ENCODE assay signal across 11 cellular contexts in the genomic region with DNA sequence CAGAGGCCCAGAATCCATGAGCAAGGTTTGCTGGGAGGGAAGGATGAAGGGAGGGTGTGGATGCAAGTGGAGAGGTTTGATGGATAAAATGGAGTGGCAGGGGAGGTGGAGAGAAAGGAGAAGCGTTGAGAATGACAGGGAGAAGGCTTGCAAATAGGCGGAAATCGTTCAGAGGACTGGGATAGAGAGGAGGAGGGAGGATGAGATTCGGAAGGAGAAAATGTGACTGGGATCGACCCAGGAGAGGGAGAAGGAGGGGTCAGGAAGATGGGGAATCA. TPM values are rescaled to one million over a fixed set of nuclear protein-coding genes. Genes with fewer than 3 reads are reported as not detected.
DNase-seq lines count a peak whose midpoint lies in the region; ATAC-seq and TF ChIP-seq lines count a peak whose summit lies in the region.
"Had no signal": no experiment of that assay in that cellular context is flagged by ENCODE, and none has a peak within 500 bp of the region (broad histone marks: within the 10 kb centered on the region; RNA-seq: fewer than 3 reads in every experiment).

No MANE protein-coding gene starts in this region.

- CTCF ChIA-PET in WTC11 (lab: Charles Lee) = interaction anchor here (1.3 to 1.7 kb wide), 4 partner anchors 11 to 139 kb away, joined by 3 to 7 read pairs (median 6); no protein-coding TSS in a partner anchor
- CTCF ChIA-PET in activated CD8-positive, alpha-beta T cell treated with anti-CD3 and anti-CD28 coated beads, Interleukin-2, amount 10 ng/mL, durations not matched to agents 7 days and 5 days (lab: Charles Lee) = no interaction called here

- DNase-seq in NCI-H2107 treated with DMSO at 0.1 percent for 48 hours (lab: John Stamatoyannopoulos, UW; ENCODE audit: unreplicated experiment) (peak; percentile 54), NCI-H2107 (lab: John Stamatoyannopoulos, UW) (no peak), WTC11 (ENCODE audit: low spot score) (no peak), smooth muscle cell (lab: John Stamatoyannopoulos, UW; ENCODE audit: unreplicated experiment) (no peak)
- DNase-seq in activated CD8-positive, alpha-beta T cell treated with anti-CD3 and anti-CD28 coated beads, Interleukin-2, amount 10 ng/mL, durations not matched to agents 7 days and 5 days = no peak
- DNase-seq: activated CD8-positive, alpha-beta memory T cell treated with anti-CD3 and anti-CD28 coated beads for 24 hours; NK-92 treated with Interleukin-12 subunit alpha and Interleukin-12 subunit beta, amount 100 ng/mL, for 24 hours had no signal

- no peak for ATAC-seq in WTC11
- no peak for ATAC-seq in activated CD8-positive, alpha-beta T cell treated with anti-CD3 and anti-CD28 coated beads, Interleukin-2, amount 10 ng/mL, durations not matched to agents 7 days and 5 days
- ATAC-seq in HG03432 (IDR thresholded peaks at IDR 0.05; ENCODE audit: unreplicated experiment) = no peak
- no peak for ATAC-seq in GM21529 (IDR thresholded peaks at IDR 0.05; ENCODE audit: unreplicated experiment)

- peaks cover 41% of the 10 kb centered on the region for H3K27me3 Mint-ChIP-seq in WTC11 (ENCODE audit: low read depth)
- H3K27me3 Mint-ChIP-seq in activated CD8-positive, alpha-beta T cell treated with anti-CD3 and anti-CD28 coated beads, Interleukin-2, amount 10 ng/mL, durations not matched to agents 7 days and 5 days (ENCODE audit: low read depth) = peaks cover 56% of the 10 kb centered on the region

- peaks cover 28% of the 10 kb centered on the region for H3K27me3 ChIP-seq in smooth muscle cell (ENCODE audit: low read depth)

- H3K27ac Mint-ChIP-seq in WTC11 = no peak overlapping the region
- no peak overlapping the region for H3K27ac Mint-ChIP-seq in activated CD8-positive, alpha-beta T cell treated with anti-CD3 and anti-CD28 coated beads, Interleukin-2, amount 10 ng/mL, durations not matched to agents 7 days and 5 days

- POLR2A ChIA-PET in WTC11 (lab: Charles Lee) = interaction anchor here (0.6 kb wide), 1 partner anchor 198 kb away, joined by 3 read pairs; no protein-coding TSS in a partner anchor
- POLR2A ChIA-PET in activated CD8-positive, alpha-beta T cell treated with anti-CD3 and anti-CD28 coated beads, Interleukin-2, amount 10 ng/mL, durations not matched to agents 7 days and 5 days (lab: Charles Lee) = no interaction called here

- no peak overlapping the region for H3K9ac ChIP-seq in smooth muscle cell (ENCODE audit: low read depth)

- H3K4me3 Mint-ChIP-seq in WTC11 = peak overlapping the region; percentile 82
- H3K4me3 Mint-ChIP-seq in activated CD8-positive, alpha-beta T cell treated with anti-CD3 and anti-CD28 coated beads, Interleukin-2, amount 10 ng/mL, durations not matched to agents 7 days and 5 days = no peak overlapping the region

- WGBS in smooth muscle cell (ENCODE audit: low lambda C conversion rate) = 21% methylated on average over 5 of the region's 5 CpGs

- peaks cover 15% of the 10 kb centered on the region for H3K4me1 Mint-ChIP-seq in WTC11
- H3K4me1 Mint-ChIP-seq in activated CD8-positive, alpha-beta T cell treated with anti-CD3 and anti-CD28 coated beads, Interleukin-2, amount 10 ng/mL, durations not matched to agents 7 days and 5 days (ENCODE audit: low read depth) = peaks cover 8% of the 10 kb centered on the region

- peaks cover 20% of the 10 kb centered on the region for H3K9me3 Mint-ChIP-seq in WTC11
- H3K9me3 Mint-ChIP-seq in activated CD8-positive, alpha-beta T cell treated with anti-CD3 and anti-CD28 coated beads, Interleukin-2, amount 10 ng/mL, durations not matched to agents 7 days and 5 days (ENCODE audit: insufficient read depth) = peaks cover 17% of the 10 kb centered on the region

- peaks cover 4% of the 10 kb centered on the region for H3K36me3 Mint-ChIP-seq in WTC11
- H3K36me3 Mint-ChIP-seq in activated CD8-positive, alpha-beta T cell treated with anti-CD3 and anti-CD28 coated beads, Interleukin-2, amount 10 ng/mL, durations not matched to agents 7 days and 5 days (ENCODE audit: low read depth) = no peaks in the 10 kb centered on the region

- no peaks in the 10 kb centered on the region for H3K9me3 ChIP-seq in smooth muscle cell (replicated peaks; ENCODE audit: low read depth)

- H2AFZ ChIP-seq in smooth muscle cell (ENCODE audit: low read depth) = peak overlapping the region; percentile 19

- no peaks in the 10 kb centered on the region for H3F3A ChIP-seq in smooth muscle cell (ENCODE audit: low read depth)

- no peak for TF ChIP-seq CTCF in WTC11 (IDR thresholded peaks at IDR 0.05)
- TF ChIP-seq CTCF in smooth muscle cell (IDR thresholded peaks at IDR 0.05; ENCODE audit: borderline replicate concordance, insufficient read depth, poor library complexity, severe bottlenecking) = no peak

- no peaks in the 10 kb centered on the region for H3K36me3 ChIP-seq in smooth muscle cell (ENCODE audit: low read depth)

- H3K27ac ChIP-seq in smooth muscle cell (ENCODE audit: low read depth) = no peak overlapping the region

- H3K4me3 ChIP-seq in iPS-11a (ENCODE audit: low read depth, low read length) (peak overlapping the region; percentile 67), smooth muscle cell (peak overlapping the region; percentile 47)
- H3K4me3 ChIP-seq: GM12878 had no signal

- peak overlapping the region; percentile 88 for H3K4me2 ChIP-seq in smooth muscle cell

- H4K20me1 ChIP-seq in smooth muscle cell (ENCODE audit: low read depth) = no peaks in the 10 kb centered on the region

- no peaks in the 10 kb centered on the region for H3K79me2 ChIP-seq in smooth muscle cell (ENCODE audit: low read depth)

- no peaks in the 10 kb centered on the region for H3K4me1 ChIP-seq in smooth muscle cell (ENCODE audit: low read depth)

TF ChIP-seq in WTC11, 78 proteins besides CTCF, POLR2A, EP300 and RAD21:
- no peak for TF ChIP-seq TEAD4 (CRISPR knock-in tag; IDR thresholded peaks at IDR 0.05)
- TF ChIP-seq, protein P1, sequence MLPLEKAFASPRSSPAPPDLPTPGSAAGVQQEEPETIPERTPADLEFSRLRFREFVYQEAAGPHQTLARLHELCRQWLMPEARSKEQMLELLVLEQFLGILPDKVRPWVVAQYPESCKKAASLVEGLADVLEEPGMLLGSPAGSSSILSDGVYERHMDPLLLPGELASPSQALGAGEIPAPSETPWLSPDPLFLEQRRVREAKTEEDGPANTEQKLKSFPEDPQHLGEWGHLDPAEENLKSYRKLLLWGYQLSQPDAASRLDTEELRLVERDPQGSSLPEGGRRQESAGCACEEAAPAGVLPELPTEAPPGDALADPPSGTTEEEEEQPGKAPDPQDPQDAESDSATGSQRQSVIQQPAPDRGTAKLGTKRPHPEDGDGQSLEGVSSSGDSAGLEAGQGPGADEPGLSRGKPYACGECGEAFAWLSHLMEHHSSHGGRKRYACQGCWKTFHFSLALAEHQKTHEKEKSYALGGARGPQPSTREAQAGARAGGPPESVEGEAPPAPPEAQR (CRISPR knock-in tag; IDR thresholded peaks at IDR 0.05) = no peak
- TF ChIP-seq CREB1 (CRISPR knock-in tag; IDR thresholded peaks at IDR 0.05) = no peak
- no peak for TF ChIP-seq NFE2L1 (CRISPR knock-in tag; IDR thresholded peaks at IDR 0.05)
- TF ChIP-seq, protein P2, sequence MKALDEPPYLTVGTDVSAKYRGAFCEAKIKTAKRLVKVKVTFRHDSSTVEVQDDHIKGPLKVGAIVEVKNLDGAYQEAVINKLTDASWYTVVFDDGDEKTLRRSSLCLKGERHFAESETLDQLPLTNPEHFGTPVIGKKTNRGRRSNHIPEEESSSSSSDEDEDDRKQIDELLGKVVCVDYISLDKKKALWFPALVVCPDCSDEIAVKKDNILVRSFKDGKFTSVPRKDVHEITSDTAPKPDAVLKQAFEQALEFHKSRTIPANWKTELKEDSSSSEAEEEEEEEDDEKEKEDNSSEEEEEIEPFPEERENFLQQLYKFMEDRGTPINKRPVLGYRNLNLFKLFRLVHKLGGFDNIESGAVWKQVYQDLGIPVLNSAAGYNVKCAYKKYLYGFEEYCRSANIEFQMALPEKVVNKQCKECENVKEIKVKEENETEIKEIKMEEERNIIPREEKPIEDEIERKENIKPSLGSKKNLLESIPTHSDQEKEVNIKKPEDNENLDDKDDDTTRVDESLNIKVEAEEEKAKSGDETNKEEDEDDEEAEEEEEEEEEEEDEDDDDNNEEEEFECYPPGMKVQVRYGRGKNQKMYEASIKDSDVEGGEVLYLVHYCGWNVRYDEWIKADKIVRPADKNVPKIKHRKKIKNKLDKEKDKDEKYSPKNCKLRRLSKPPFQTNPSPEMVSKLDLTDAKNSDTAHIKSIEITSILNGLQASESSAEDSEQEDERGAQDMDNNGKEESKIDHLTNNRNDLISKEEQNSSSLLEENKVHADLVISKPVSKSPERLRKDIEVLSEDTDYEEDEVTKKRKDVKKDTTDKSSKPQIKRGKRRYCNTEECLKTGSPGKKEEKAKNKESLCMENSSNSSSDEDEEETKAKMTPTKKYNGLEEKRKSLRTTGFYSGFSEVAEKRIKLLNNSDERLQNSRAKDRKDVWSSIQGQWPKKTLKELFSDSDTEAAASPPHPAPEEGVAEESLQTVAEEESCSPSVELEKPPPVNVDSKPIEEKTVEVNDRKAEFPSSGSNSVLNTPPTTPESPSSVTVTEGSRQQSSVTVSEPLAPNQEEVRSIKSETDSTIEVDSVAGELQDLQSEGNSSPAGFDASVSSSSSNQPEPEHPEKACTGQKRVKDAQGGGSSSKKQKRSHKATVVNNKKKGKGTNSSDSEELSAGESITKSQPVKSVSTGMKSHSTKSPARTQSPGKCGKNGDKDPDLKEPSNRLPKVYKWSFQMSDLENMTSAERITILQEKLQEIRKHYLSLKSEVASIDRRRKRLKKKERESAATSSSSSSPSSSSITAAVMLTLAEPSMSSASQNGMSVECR (CRISPR knock-in tag; IDR thresholded peaks at IDR 0.05; ENCODE audit: borderline replicate concordance) = no peak
- no peak for TF ChIP-seq IRF2 (CRISPR knock-in tag; IDR thresholded peaks at IDR 0.05; ENCODE audit: borderline replicate concordance, low read depth)

RNA-seq across cellular contexts. Expression of gene AVPR1B, which starts 0.4 kb away (rescaled TPM):
- total RNA-seq in WTC11 (2021) (0.30 to 0.68 TPM (median 0.46 TPM) in 3 replicates), smooth muscle cell (not detected in 2 replicates)
- not detected in 2 replicates for polyA plus RNA-seq in smooth muscle cell
- not detected for total RNA-seq in activated CD8-positive, alpha-beta T cell treated with anti-CD3 and anti-CD28 coated beads, Interleukin-2, amount 10 ng/mL, durations not matched to agents 7 days and 5 days
- total RNA-seq: GM12878 had no signal
- polyA plus RNA-seq: GM12878 had no signal
